Comparison of ENCODE assay signal across 16 cellular contexts in genomic region chr2:159684796-159685195, GRCh38. TPM values are rescaled to one million over a fixed set of nuclear protein-coding genes. Genes with fewer than 3 reads are reported as not detected.
A peak's percentile ranks its signal among the peaks of the same experiment; 100 is the strongest.
DNase-seq lines count a peak whose midpoint lies in the region; ATAC-seq, FAIRE-seq and TF ChIP-seq lines count a peak whose summit lies in the region.
"Had no signal": no experiment of that assay in that cellular context is flagged by ENCODE, and none has a peak within 500 bp of the region (broad histone marks: within the 10 kb centered on the region; RNA-seq: fewer than 3 reads in every experiment).

No MANE protein-coding gene starts in this region.

- H3K9me3 ChIP-seq in trophoblast cell (ENCODE audit: insufficient read depth, low read depth, low read length) = no peaks in the 10 kb centered on the region
- no peaks in the 10 kb centered on the region for H3K9me3 ChIP-seq in HepG2 (ENCODE audit: low read length)

- no peak overlapping the region for H4K12ac ChIP-seq in trophoblast cell (ENCODE audit: low read depth, low read length)

- H3K36me3 ChIP-seq in trophoblast cell (ENCODE audit: control insufficient read depth in 1 of 2, insufficient read depth in 2 of 2, low read length in 2 of 2) (no peaks in the 10 kb centered on the region), HepG2 (replicated peaks in 1 of 2; ENCODE audit: control insufficient read depth in 1 of 2, insufficient read depth in 2 of 2, low read length in 2 of 2) (no peaks in the 10 kb centered on the region)

- BruUV-seq in HepG2 (replicated peaks; lab: Mats Ljungman, UMichigan) = no TSS peak

- FAIRE-seq in RCC 7860 (lab: Jason Lieb, UNC) = peak; percentile 55
- no peak for FAIRE-seq in HepG2 (lab: Jason Lieb, UNC)

- H3K4ac ChIP-seq in trophoblast cell (ENCODE audit: low read depth, low read length) = no peak overlapping the region

- H3K9ac ChIP-seq in trophoblast cell (ENCODE audit: low read length) (no peak overlapping the region), HepG2 (ENCODE audit: insufficient read depth, low read depth, low read length) (no peak overlapping the region)

- in situ Hi-C loops in HepG2 (cut with HindIII; ENCODE audit: extremely low pct_ligation_motif_present, low pct_unique_long_range_greater_than_20kb) = no loop called here

- H3K18ac ChIP-seq in trophoblast cell (ENCODE audit: low read length) = no peak overlapping the region

- no peak overlapping the region for H3K14ac ChIP-seq in trophoblast cell (ENCODE audit: low read length)

- H4K8ac ChIP-seq in trophoblast cell (ENCODE audit: low read depth, low read length) = no peak overlapping the region

- H3K27ac ChIP-seq in trophoblast cell (ENCODE audit: low read depth, low read length) (no peak overlapping the region), HepG2 (ENCODE audit: extremely low read length, insufficient read depth, low read length) (no peak overlapping the region)
- H3K27ac ChIP-seq: skin epidermis had no signal

- TF ChIP-seq POLR2A in HepG2 (IDR thresholded peaks at IDR 0.05; ENCODE audit: insufficient read depth in 1 of 2, low read depth in 2 of 2, low read length in 2 of 2) = no peak

- no peak overlapping the region for H3K23ac ChIP-seq in trophoblast cell (ENCODE audit: low read length)

- H4K20me1 ChIP-seq in HepG2 (ENCODE audit: insufficient read depth, low read length) = no peaks in the 10 kb centered on the region

- no peak overlapping the region for H2BK120ac ChIP-seq in trophoblast cell (ENCODE audit: insufficient read depth, low read length, poor library complexity)

- H3K4me3 ChIP-seq in epithelial cell of esophagus (ENCODE audit: low read length) = no peak overlapping the region
- no peak overlapping the region for H3K4me3 ChIP-seq in trophoblast cell (ENCODE audit: low read depth, low read length)
- H3K4me3 ChIP-seq in HepG2 (replicated peaks in 1 of 3; ENCODE audit: insufficient read depth in 1 of 3, low read depth in 2 of 3, low read length in 3 of 3) = no peak overlapping the region
- H3K4me3 ChIP-seq: skin epidermis had no signal

- CTCF ChIA-PET in HepG2 (lab: Yijun Ruan, JAX; ENCODE audit: low intra/inter-chr PET ratio, low total read pairs) = no interaction called here

- H3K27me3 ChIP-seq in trophoblast cell (ENCODE audit: insufficient read depth, low read length) (no peaks in the 10 kb centered on the region), HepG2 (ENCODE audit: control insufficient read depth in 1 of 2, insufficient read depth in 2 of 2, low read length in 2 of 2) (no peaks in the 10 kb centered on the region)

- TF ChIP-seq CTCF in epithelial cell of esophagus (IDR thresholded peaks at IDR 0.05; ENCODE audit: insufficient read depth, low read depth, low read length, missing control alignments) (no peak), HepG2 (CRISPR knock-in tag; IDR thresholded peaks at IDR 0.05) (no peak)

- no peak overlapping the region for H2BK12ac ChIP-seq in trophoblast cell (ENCODE audit: low read length)

- no peak overlapping the region for H2AK5ac ChIP-seq in trophoblast cell (ENCODE audit: low read length)

- H4K91ac ChIP-seq in trophoblast cell (ENCODE audit: low read depth, low read length) = no peak overlapping the region

- H3K4me2 ChIP-seq in trophoblast cell (ENCODE audit: low read length) (no peak overlapping the region), HepG2 (ENCODE audit: low read depth, low read length) (no peak overlapping the region)

- POLR2A ChIA-PET in HepG2 (lab: Yijun Ruan, JAX) = no interaction called here

- ATAC-seq in HepG2 (no peak), GM21786 (IDR thresholded peaks at IDR 0.05; ENCODE audit: unreplicated experiment) (no peak)
- ATAC-seq: stimulated activated naive CD8-positive, alpha-beta T cell treated with anti-CD3 and anti-CD28 coated beads, Interleukin-15, Interleukin-2, amounts not matched to agents 100 U/mL and 50 U/mL, for 24 hours had no signal

- intact Hi-C loops in HepG2 (cut with micrococcal nuclease; ENCODE audit: unreplicated experiment) = no loop called here

- DNase-seq in GM03348 (ENCODE audit: low spot score) (peak; percentile 52), RCC 7860 (ENCODE audit: low spot score) (peak; percentile 23), epithelial cell of esophagus (ENCODE audit: low read depth) (peak; percentile 82), trophoblast cell (peak; percentile 2 to 69), HepG2 (ENCODE audit: low spot score) (no peak), NCI-H1105 (lab: John Stamatoyannopoulos, UW) (no peak)
- DNase-seq in activated effector memory CD4-positive, alpha-beta T cell treated with Interleukin-2 at 50 U/mL for 16 hours = no peak
- DNase-seq: activated gamma-delta T cell treated with Interleukin-2 at 50 U/mL for 16 hours; CD8-positive, alpha-beta memory T cell; cerebellar nuclear complex; erythroblast; H7; NCI-H2171; stimulated activated naive CD8-positive, alpha-beta T cell treated with anti-CD3 and anti-CD28 coated beads, Interleukin-15, Interleukin-2, amounts not matched to agents 100 U/mL and 50 U/mL, for 24 hours had no signal

- H3K4me1 ChIP-seq in trophoblast cell (ENCODE audit: control insufficient read depth in 1 of 2, insufficient read depth in 2 of 2, low read length in 2 of 2) = no peaks in the 10 kb centered on the region
- H3K4me1 ChIP-seq in HepG2 (ENCODE audit: insufficient read depth, low read length) = no peaks in the 10 kb centered on the region

- H2BK5ac ChIP-seq in trophoblast cell (ENCODE audit: low read depth, low read length, poor library complexity) = no peak overlapping the region

- TF ChIP-seq EP300 in HepG2 (IDR thresholded peaks at IDR 0.05; ENCODE audit: low read depth in 2 of 2, low read length in 2 of 2) (no peak), HepG2 (CRISPR knock-in tag; IDR thresholded peaks at IDR 0.05; ENCODE audit: borderline replicate concordance) (no peak)

- H2AFZ ChIP-seq in trophoblast cell (ENCODE audit: insufficient read depth, low read length, poor library complexity) = no peak overlapping the region
- H2AFZ ChIP-seq in HepG2 (ENCODE audit: low read length) = no peak overlapping the region

- H3K79me2 ChIP-seq in trophoblast cell (ENCODE audit: control insufficient read depth, insufficient read depth, low read length, poor library complexity) (no peaks in the 10 kb centered on the region), HepG2 (ENCODE audit: insufficient read depth, low read length) (no peaks in the 10 kb centered on the region)

- no peaks in the 10 kb centered on the region for H3K79me1 ChIP-seq in trophoblast cell (ENCODE audit: low read length)

- TF ChIP-seq RAD21 in HepG2 (CRISPR knock-in tag; IDR thresholded peaks at IDR 0.05) = no peak

TF ChIP-seq in HepG2, 621 proteins besides CTCF, POLR2A, EP300 and RAD21 (continues in another document):
- TF ChIP-seq SNAPC2 (CRISPR knock-in tag; IDR thresholded peaks at IDR 0.05) (no peak), POGK (CRISPR knock-in tag; conservative IDR thresholded peaks at IDR 0.05) (no peak), ZNF530 (CRISPR knock-in tag; IDR thresholded peaks at IDR 0.05; ENCODE audit: low read depth) (no peak), ZNF615 (CRISPR knock-in tag; IDR thresholded peaks at IDR 0.05; ENCODE audit: borderline replicate concordance) (no peak), MED1 (CRISPR knock-in tag; IDR thresholded peaks at IDR 0.05) (no peak), ZNF138 (CRISPR knock-in tag; IDR thresholded peaks at IDR 0.05; ENCODE audit: low read depth) (no peak), ZNF24 (IDR thresholded peaks at IDR 0.05) (no peak), LCORL (IDR thresholded peaks at IDR 0.05) (no peak), LCORL (CRISPR knock-in tag; IDR thresholded peaks at IDR 0.05) (no peak), MAFK (conservative IDR thresholded peaks at IDR 0.05 in 1 of 2, IDR thresholded peaks at IDR 0.05 in 1 of 2; ENCODE audit: low read length in 2 of 2) (no peak)

RNA-seq across cellular contexts. Expression of gene MARCHF7, which starts 27.5 kb away (rescaled TPM):
- polyA plus RNA-seq in trophoblast cell (2013) = 97.9 and 101 TPM in 2 replicates
- 88.5 and 156 TPM in 2 replicates for total RNA-seq in HepG2 (2016; rRNA removed; fragmentation: Illumina TruSeq; extraction: Trizol)
- 27.0 and 32.4 TPM in 2 replicates for total RNA-seq in HepG2 (2016; cell fraction: cytosol; rRNA removed; fragmentation: Illumina TruSeq; extraction: Trizol; ENCODE audit: low read depth)
- total RNA-seq in HepG2 (2016; cell fraction: insoluble cytoplasmic fraction; rRNA removed; fragmentation: Illumina TruSeq; extraction: Trizol) = 91.7 and 146 TPM in 2 replicates
- 57.4 and 74.7 TPM in 2 replicates for total RNA-seq in HepG2 (2016; cell fraction: membrane; rRNA removed; fragmentation: Illumina TruSeq; extraction: Trizol)
- total RNA-seq in HepG2 (2016; cell fraction: nucleus; rRNA removed; fragmentation: Illumina TruSeq; extraction: Trizol) = 74.2 and 77.1 TPM in 2 replicates
- polyA plus RNA-seq in HepG2 (2011; rRNA removed) = 32.8 and 33.2 TPM in 2 replicates
- 13.5 and 21.8 TPM in 2 replicates for polyA plus RNA-seq in HepG2 (2011; cell fraction: cytosol; rRNA removed)
- 19.1 and 33.0 TPM in 2 replicates for polyA plus RNA-seq in HepG2 (2011; cell fraction: nucleus; rRNA removed)
- polyA plus RNA-seq in HepG2 (2012) = 47.2 and 54.7 TPM in 2 replicates
- 3.1 and 4.7 TPM in 2 replicates for polyA plus RNA-seq in HepG2 (2016; cell fraction: cytosol; fragmentation: Illumina TruSeq; extraction: Trizol; ENCODE audit: low read depth)
- polyA plus RNA-seq in HepG2 (2016; cell fraction: insoluble cytoplasmic fraction; fragmentation: Illumina TruSeq; extraction: Trizol; ENCODE audit: low read depth) = 124 and 129 TPM in 2 replicates
- 12.6 and 14.7 TPM in 2 replicates for polyA plus RNA-seq in HepG2 (2016; cell fraction: membrane; fragmentation: Illumina TruSeq; extraction: Trizol; ENCODE audit: low read depth)
- polyA plus RNA-seq in HepG2 (2016; cell fraction: nucleus; fragmentation: Illumina TruSeq; extraction: Trizol; ENCODE audit: insufficient read depth, low read depth) = 114 and 121 TPM in 2 replicates
- polyA minus RNA-seq in HepG2 (2011; rRNA and poly(A)+ RNA removed; ENCODE audit: low replicate concordance) = 14.0 and 17.7 TPM in 2 replicates
- polyA minus RNA-seq in HepG2 (2011; cell fraction: cytosol; rRNA and poly(A)+ RNA removed) = 43.7 and 49.3 TPM in 2 replicates
- polyA minus RNA-seq in HepG2 (2011; cell fraction: nucleus; rRNA and poly(A)+ RNA removed) = 104 and 120 TPM in 2 replicates

Comparison
In these comparisons a context has a peak if more than half of its experiments do, and no peak if none do; other contexts are left out.
1. DNase-seq: peak in GM03348 (single experiment), RCC 7860 (single experiment), epithelial cell of esophagus (single experiment) and trophoblast cell (2 of 2); none in HepG2 (single experiment), activated effector memory CD4-positive, alpha-beta T cell treated with Interleukin-2 at 50 U/mL for 16 hours (single experiment) and NCI-H1105 (single experiment).